Comparison of ENCODE assay signal across 16 cellular contexts in the genomic region with DNA sequence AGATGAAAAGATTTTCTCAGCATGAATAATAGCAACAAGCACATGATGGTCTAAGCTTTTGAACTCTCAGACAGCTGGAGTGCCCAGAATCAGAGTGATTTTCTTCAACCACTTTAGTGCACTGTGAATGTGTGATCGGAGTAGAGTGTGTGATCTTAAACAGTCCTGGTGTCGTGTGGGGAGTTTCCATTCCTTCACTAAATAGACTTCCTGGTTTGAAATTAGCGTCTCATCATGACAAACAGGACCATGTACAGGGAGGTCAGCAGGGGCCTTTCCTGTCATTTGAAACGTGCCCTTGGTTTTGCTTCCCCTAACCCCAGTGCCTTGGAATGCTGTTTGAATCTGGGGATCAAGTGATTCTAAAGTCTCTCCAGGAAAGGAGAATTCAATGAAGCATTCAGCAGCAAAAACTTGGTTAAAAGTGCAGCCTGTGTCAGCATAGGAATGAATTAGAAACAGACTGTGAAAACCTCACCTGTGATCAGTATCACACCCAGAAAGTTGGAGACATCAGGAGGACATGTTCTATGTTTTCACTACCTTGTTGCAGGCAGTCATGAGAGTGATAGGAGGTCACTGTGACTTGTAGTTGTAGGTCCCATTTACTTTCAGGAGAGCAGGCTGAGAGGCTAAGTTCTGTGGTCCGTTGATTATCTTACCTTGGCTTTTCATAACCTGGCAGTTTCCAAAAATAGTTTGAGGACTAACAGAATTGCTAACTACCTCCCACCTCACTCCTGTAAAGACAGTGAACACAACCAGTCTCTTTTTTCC.
DNase-seq lines count a peak whose midpoint lies in the region; ATAC-seq, FAIRE-seq and TF ChIP-seq lines count a peak whose summit lies in the region.
"Had no signal": no experiment of that assay in that cellular context is flagged by ENCODE, and none has a peak within 500 bp of the region (broad histone marks: within the 10 kb centered on the region; RNA-seq: fewer than 3 reads in every experiment).

No MANE protein-coding gene starts in this region.

- FAIRE-seq in H54 (lab: Jason Lieb, UNC): peak; percentile 15

- peak overlapping the region; percentile 6 for H2BK120ac ChIP-seq in trophoblast cell (ENCODE audit: insufficient read depth, low read length, poor library complexity)

- no peak overlapping the region for H3K18ac ChIP-seq in trophoblast cell (ENCODE audit: low read length)

- no peaks in the 10 kb centered on the region for H3K9me2 ChIP-seq in OCI-LY7 (ENCODE audit: insufficient read depth, low read length)

- POLR2A ChIA-PET in OCI-LY7 (lab: Charles Lee): no interaction called here
- POLR2A ChIA-PET in CD8-positive, alpha-beta T cell (lab: Charles Lee): no interaction called here

- CTCF ChIA-PET in OCI-LY7 (lab: Charles Lee; ENCODE audit: unreplicated experiment): no interaction called here
- CTCF ChIA-PET in CD8-positive, alpha-beta T cell (lab: Charles Lee): interaction anchor here (0.6 kb wide), 1 partner anchor 672 kb away, joined by 3 read pairs; no protein-coding TSS in a partner anchor

- H3K27me3 ChIP-seq in trophoblast cell (ENCODE audit: insufficient read depth, low read length): no peaks in the 10 kb centered on the region
- no peaks in the 10 kb centered on the region for H3K27me3 ChIP-seq in CD8-positive, alpha-beta T cell (ENCODE audit: insufficient read depth, low read length)

- no peaks in the 10 kb centered on the region for H3K9me3 Mint-ChIP-seq in CD8-positive, alpha-beta T cell

- H3K23ac ChIP-seq in trophoblast cell (ENCODE audit: low read length): no peak overlapping the region

- peak overlapping the region; percentile 18 for H4K8ac ChIP-seq in trophoblast cell (ENCODE audit: low read depth, low read length)

- no TSS peak for BruUV-seq in OCI-LY7 (replicated peaks; lab: Mats Ljungman, UMichigan)

- H3K4me3 Mint-ChIP-seq in CD8-positive, alpha-beta T cell: no peak overlapping the region
- H3K4me3 Mint-ChIP-seq: activated CD8-positive, alpha-beta T cell treated with anti-CD3 and anti-CD28 coated beads, Interleukin-2, amount 10 ng/mL, durations not matched to agents 7 days and 5 days had no signal

- DNase-seq in GM13976 (ENCODE audit: low spot score): peak; percentile 24
- DNase-seq in H54 (ENCODE audit: insufficient read length, low spot score): no peak
- DNase-seq in OCI-LY7 (ENCODE audit: low spot score): peak; percentile 23
- DNase-seq in trophoblast cell: no peak
- DNase-seq in CD8-positive, alpha-beta T cell: no peak
- no peak for DNase-seq in NCI-H2196 (lab: John Stamatoyannopoulos, UW; ENCODE audit: unreplicated experiment)
- DNase-seq: activated CD8-positive, alpha-beta T cell treated with anti-CD3 and anti-CD28 coated beads, Interleukin-2, amount 10 ng/mL, durations not matched to agents 7 days and 5 days; activated gamma-delta T cell treated with Interleukin-2 at 50 U/mL for 16 hours; AML-193; DND-41; NCI-H146; NCI-H526 treated with DMSO at 0.1 percent for 48 hours; SIG-M5; stimulated activated CD4-positive, alpha-beta T cell treated with anti-CD3 and anti-CD28 coated beads, Interleukin-15, amount 100 ng/mL, for 24 hours had no signal

- no peak overlapping the region for H3K9ac ChIP-seq in trophoblast cell (ENCODE audit: low read length)

- WGBS in trophoblast cell (ENCODE audit: extremely low coverage, insufficient coverage, insufficient read length): no CpG with 5 or more reads among the region's 5 CpGs

- no peak for TF ChIP-seq CTCF in GM13976 (IDR thresholded peaks at IDR 0.05; ENCODE audit: borderline replicate concordance, control extremely low read depth, extremely low read depth, insufficient read depth, missing control alignments)
- no peak for TF ChIP-seq CTCF in OCI-LY7 (conservative IDR thresholded peaks at IDR 0.05; ENCODE audit: low read length)
- TF ChIP-seq CTCF in CD8-positive, alpha-beta T cell (IDR thresholded peaks at IDR 0.05): no peak

- no peak for ATAC-seq in HG03159 (IDR thresholded peaks at IDR 0.05; ENCODE audit: unreplicated experiment)
- no peak for ATAC-seq in CD8-positive, alpha-beta T cell
- no peak for ATAC-seq in GM18498 (IDR thresholded peaks at IDR 0.05; ENCODE audit: unreplicated experiment)
- ATAC-seq: activated CD8-positive, alpha-beta T cell treated with anti-CD3 and anti-CD28 coated beads, Interleukin-2, amount 10 ng/mL, durations not matched to agents 7 days and 5 days had no signal

- H3K9me3 ChIP-seq in OCI-LY7 (ENCODE audit: low read length) (no peaks in the 10 kb centered on the region), trophoblast cell (ENCODE audit: insufficient read depth, low read depth, low read length) (no peaks in the 10 kb centered on the region)
- no peaks in the 10 kb centered on the region for H3K9me3 ChIP-seq in CD8-positive, alpha-beta T cell (ENCODE audit: low read length)

- no peak overlapping the region for H3K4ac ChIP-seq in trophoblast cell (ENCODE audit: low read depth, low read length)

- no peak overlapping the region for H2BK12ac ChIP-seq in trophoblast cell (ENCODE audit: low read length)

- peak overlapping the region; percentile 31 for H3K4me2 ChIP-seq in OCI-LY7 (ENCODE audit: low read length)
- H3K4me2 ChIP-seq in trophoblast cell (ENCODE audit: low read length): peak overlapping the region; percentile 13

- no peak for TF ChIP-seq POLR2A in H54 (IDR thresholded peaks at IDR 0.05; ENCODE audit: low read depth, low read length)

- intact Hi-C loops in OCI-LY7 (cut with micrococcal nuclease; ENCODE audit: unreplicated experiment): no loop called here
- intact Hi-C loops in CD8-positive, alpha-beta T cell (cut with DNase I, micrococcal nuclease): no loop called here

- no peak overlapping the region for H3K14ac ChIP-seq in trophoblast cell (ENCODE audit: low read length)

- peak overlapping the region; percentile 28 for H2BK5ac ChIP-seq in trophoblast cell (ENCODE audit: low read depth, low read length, poor library complexity)

- H2AK5ac ChIP-seq in trophoblast cell (ENCODE audit: low read length): no peak overlapping the region

- H2AFZ ChIP-seq in OCI-LY7 (ENCODE audit: low read length) (peak overlapping the region; percentile 93), trophoblast cell (ENCODE audit: insufficient read depth, low read length, poor library complexity) (no peak overlapping the region)

- H3K79me2 ChIP-seq in OCI-LY7 (ENCODE audit: insufficient read depth, low read depth, low read length) (no peaks in the 10 kb centered on the region), trophoblast cell (ENCODE audit: control insufficient read depth, insufficient read depth, low read length, poor library complexity) (peaks cover 2% of the 10 kb centered on the region)

- H3K36me3 Mint-ChIP-seq in CD8-positive, alpha-beta T cell: no peaks in the 10 kb centered on the region

- no peaks in the 10 kb centered on the region for H4K20me1 ChIP-seq in OCI-LY7 (ENCODE audit: insufficient read depth, low read length)

- H4K12ac ChIP-seq in trophoblast cell (ENCODE audit: low read depth, low read length): no peak overlapping the region

- no peak overlapping the region for H3K27ac ChIP-seq in OCI-LY7 (ENCODE audit: low read depth, low read length, poor library complexity, severe bottlenecking)
- peak overlapping the region; percentile 34 for H3K27ac ChIP-seq in trophoblast cell (ENCODE audit: low read depth, low read length)
- no peak overlapping the region for H3K27ac ChIP-seq in CD8-positive, alpha-beta T cell (ENCODE audit: low read depth, low read length)

- H3K4me1 Mint-ChIP-seq in CD8-positive, alpha-beta T cell (ENCODE audit: low read depth): no peaks in the 10 kb centered on the region

- peak overlapping the region; percentile 16 for H4K91ac ChIP-seq in trophoblast cell (ENCODE audit: low read depth, low read length)

- peaks cover 19% of the 10 kb centered on the region for H3K27me3 Mint-ChIP-seq in CD8-positive, alpha-beta T cell (ENCODE audit: low read depth)

- H3K27ac Mint-ChIP-seq in CD8-positive, alpha-beta T cell: no peak overlapping the region
- H3K27ac Mint-ChIP-seq: activated CD8-positive, alpha-beta T cell treated with anti-CD3 and anti-CD28 coated beads, Interleukin-2, amount 10 ng/mL, durations not matched to agents 7 days and 5 days had no signal

- in situ Hi-C loops in GM13976 (cut with MboI; ENCODE audit: low sequenced_read_pairs, unreplicated experiment): no loop called here

- H3K79me1 ChIP-seq in trophoblast cell (ENCODE audit: low read length): peaks cover 13% of the 10 kb centered on the region

- H3K36me3 ChIP-seq in OCI-LY7 (ENCODE audit: insufficient read depth, low read length) (no peaks in the 10 kb centered on the region), trophoblast cell (ENCODE audit: control insufficient read depth in 1 of 2, insufficient read depth in 2 of 2, low read length in 2 of 2) (no peaks in the 10 kb centered on the region)
- no peaks in the 10 kb centered on the region for H3K36me3 ChIP-seq in CD8-positive, alpha-beta T cell (ENCODE audit: insufficient read depth, low read length)

- peaks cover 17% of the 10 kb centered on the region for H3K4me1 ChIP-seq in OCI-LY7 (ENCODE audit: insufficient read depth, low read length, poor library complexity, severe bottlenecking)
- peaks cover 7% of the 10 kb centered on the region in 2 experiments for H3K4me1 ChIP-seq in trophoblast cell (ENCODE audit: control insufficient read depth in 1 of 2, insufficient read depth in 2 of 2, low read length in 2 of 2)
- no peaks in the 10 kb centered on the region for H3K4me1 ChIP-seq in CD8-positive, alpha-beta T cell (ENCODE audit: insufficient read depth, low read length)

- H3K4me3 ChIP-seq in OCI-LY7 (ENCODE audit: low read depth, low read length, poor library complexity, severe bottlenecking): peak overlapping the region; percentile 4
- no peak overlapping the region for H3K4me3 ChIP-seq in trophoblast cell (ENCODE audit: low read depth, low read length)
- no peak overlapping the region for H3K4me3 ChIP-seq in CD8-positive, alpha-beta T cell (ENCODE audit: low read depth, low read length)

Comparison
In these comparisons a context has a peak if more than half of its experiments do, and no peak if none do; other contexts are left out.
1. DNase-seq: peak in GM13976 (single experiment) and OCI-LY7 (single experiment); none in H54 (single experiment), trophoblast cell (0 of 2), CD8-positive, alpha-beta T cell (0 of 7) and NCI-H2196 (single experiment).